In the genomic region with DNA sequence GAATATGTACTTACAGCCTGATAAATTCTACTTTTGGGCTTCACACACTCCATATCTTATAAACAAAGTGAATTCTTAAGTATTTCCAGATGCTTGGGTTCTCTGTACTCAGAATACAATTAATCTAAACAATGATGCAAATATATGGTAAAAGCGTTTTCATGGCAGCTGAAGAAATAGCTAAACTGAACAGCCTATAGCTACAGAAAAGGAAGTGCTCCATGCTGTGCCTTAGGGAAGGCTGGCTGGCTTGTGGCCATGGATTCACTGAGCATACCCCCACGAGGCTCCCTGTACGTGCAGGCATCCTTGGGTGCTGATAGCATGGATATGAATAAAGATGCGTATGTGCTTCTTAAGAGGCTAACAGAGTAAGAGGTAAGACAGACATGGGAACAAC, we compare ENCODE assay signal across 1 cellular context.
TF ChIP-seq lines count a peak whose summit lies in the region.

No MANE protein-coding gene starts in this region.

TF ChIP-seq in GM23338, 12 proteins besides CTCF, POLR2A, EP300 and RAD21 (continued from another document):
- TF ChIP-seq, protein P1, sequence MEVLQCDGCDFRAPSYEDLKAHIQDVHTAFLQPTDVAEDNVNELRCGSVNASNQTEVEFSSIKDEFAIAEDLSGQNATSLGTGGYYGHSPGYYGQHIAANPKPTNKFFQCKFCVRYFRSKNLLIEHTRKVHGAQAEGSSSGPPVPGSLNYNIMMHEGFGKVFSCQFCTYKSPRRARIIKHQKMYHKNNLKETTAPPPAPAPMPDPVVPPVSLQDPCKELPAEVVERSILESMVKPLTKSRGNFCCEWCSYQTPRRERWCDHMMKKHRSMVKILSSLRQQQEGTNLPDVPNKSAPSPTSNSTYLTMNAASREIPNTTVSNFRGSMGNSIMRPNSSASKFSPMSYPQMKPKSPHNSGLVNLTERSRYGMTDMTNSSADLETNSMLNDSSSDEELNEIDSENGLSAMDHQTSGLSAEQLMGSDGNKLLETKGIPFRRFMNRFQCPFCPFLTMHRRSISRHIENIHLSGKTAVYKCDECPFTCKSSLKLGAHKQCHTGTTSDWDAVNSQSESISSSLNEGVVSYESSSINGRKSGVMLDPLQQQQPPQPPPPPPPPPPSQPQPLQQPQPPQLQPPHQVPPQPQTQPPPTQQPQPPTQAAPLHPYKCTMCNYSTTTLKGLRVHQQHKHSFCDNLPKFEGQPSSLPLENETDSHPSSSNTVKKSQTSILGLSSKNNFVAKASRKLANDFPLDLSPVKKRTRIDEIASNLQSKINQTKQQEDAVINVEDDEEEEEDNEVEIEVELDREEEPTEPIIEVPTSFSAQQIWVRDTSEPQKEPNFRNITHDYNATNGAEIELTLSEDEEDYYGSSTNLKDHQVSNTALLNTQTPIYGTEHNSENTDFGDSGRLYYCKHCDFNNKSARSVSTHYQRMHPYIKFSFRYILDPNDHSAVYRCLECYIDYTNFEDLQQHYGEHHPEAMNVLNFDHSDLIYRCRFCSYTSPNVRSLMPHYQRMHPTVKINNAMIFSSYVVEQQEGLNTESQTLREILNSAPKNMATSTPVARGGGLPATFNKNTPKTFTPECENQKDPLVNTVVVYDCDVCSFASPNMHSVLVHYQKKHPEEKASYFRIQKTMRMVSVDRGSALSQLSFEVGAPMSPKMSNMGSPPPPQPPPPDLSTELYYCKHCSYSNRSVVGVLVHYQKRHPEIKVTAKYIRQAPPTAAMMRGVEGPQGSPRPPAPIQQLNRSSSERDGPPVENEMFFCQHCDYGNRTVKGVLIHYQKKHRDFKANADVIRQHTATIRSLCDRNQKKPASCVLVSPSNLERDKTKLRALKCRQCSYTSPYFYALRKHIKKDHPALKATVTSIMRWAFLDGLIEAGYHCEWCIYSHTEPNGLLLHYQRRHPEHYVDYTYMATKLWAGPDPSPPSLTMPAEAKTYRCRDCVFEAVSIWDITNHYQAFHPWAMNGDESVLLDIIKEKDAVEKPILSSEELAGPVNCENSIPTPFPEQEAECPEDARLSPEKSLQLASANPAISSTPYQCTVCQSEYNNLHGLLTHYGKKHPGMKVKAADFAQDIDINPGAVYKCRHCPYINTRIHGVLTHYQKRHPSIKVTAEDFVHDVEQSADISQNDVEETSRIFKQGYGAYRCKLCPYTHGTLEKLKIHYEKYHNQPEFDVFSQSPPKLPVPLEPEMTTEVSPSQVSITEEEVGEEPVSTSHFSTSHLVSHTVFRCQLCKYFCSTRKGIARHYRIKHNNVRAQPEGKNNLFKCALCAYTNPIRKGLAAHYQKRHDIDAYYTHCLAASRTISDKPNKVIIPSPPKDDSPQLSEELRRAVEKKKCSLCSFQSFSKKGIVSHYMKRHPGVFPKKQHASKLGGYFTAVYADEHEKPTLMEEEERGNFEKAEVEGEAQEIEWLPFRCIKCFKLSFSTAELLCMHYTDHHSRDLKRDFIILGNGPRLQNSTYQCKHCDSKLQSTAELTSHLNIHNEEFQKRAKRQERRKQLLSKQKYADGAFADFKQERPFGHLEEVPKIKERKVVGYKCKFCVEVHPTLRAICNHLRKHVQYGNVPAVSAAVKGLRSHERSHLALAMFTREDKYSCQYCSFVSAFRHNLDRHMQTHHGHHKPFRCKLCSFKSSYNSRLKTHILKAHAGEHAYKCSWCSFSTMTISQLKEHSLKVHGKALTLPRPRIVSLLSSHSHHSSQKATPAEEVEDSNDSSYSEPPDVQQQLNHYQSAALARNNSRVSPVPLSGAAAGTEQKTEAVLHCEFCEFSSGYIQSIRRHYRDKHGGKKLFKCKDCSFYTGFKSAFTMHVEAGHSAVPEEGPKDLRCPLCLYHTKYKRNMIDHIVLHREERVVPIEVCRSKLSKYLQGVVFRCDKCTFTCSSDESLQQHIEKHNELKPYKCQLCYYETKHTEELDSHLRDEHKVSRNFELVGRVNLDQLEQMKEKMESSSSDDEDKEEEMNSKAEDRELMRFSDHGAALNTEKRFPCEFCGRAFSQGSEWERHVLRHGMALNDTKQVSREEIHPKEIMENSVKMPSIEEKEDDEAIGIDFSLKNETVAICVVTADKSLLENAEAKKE (CRISPR knock-in tag; IDR thresholded peaks at IDR 0.05) = no peak
- TF ChIP-seq ZNF331 (CRISPR knock-in tag; IDR thresholded peaks at IDR 0.05; ENCODE audit: low read depth) (no peak), STAT1 (IDR thresholded peaks at IDR 0.05; ENCODE audit: unreplicated experiment) (no peak), ZNF114 (CRISPR knock-in tag; IDR thresholded peaks at IDR 0.05) (no peak), JUNB (IDR thresholded peaks at IDR 0.05; ENCODE audit: unreplicated experiment) (no peak)
